12 cellular contexts compared by ENCODE assay signal in genomic region chr1:231937013-231937754, GRCh38.
DNase-seq lines count a peak whose midpoint lies in the region; ATAC-seq and TF ChIP-seq lines count a peak whose summit lies in the region.
"Had no signal": no experiment of that assay in that cellular context is flagged by ENCODE, and none has a peak within 500 bp of the region (broad histone marks: within the 10 kb centered on the region; RNA-seq: fewer than 3 reads in every experiment).

No MANE protein-coding gene starts in this region.

- H3K9me3 ChIP-seq in A673 (ENCODE audit: low read depth, low read length, poor library complexity, severe bottlenecking) = peaks cover 4% of the 10 kb centered on the region

- DNase-seq in A673 (ENCODE audit: low spot score) (peak; percentile 90), NCI-H1092 treated with DMSO at 0.1 percent for 48 hours (lab: John Stamatoyannopoulos, UW) (peak; percentile 71), amniotic epithelial cell (ENCODE audit: low read depth) (peak; percentile 68), left colon (peak; percentile 36 to 40), mesendoderm (no peak), AG20443 (ENCODE audit: low spot score) (no peak)
- DNase-seq: activated CD8-positive, alpha-beta memory T cell treated with anti-CD3 and anti-CD28 coated beads for 24 hours; natural killer cell; stimulated activated CD4-positive, alpha-beta T cell treated with anti-CD3 and anti-CD28 coated beads, Interleukin-2, amount 100 ng/mL, for 24 hours; T-helper 17 cell had no signal

- BruUV-seq in A673 (replicated peaks; lab: Mats Ljungman, UMichigan) = no TSS peak

- H3K4me3 ChIP-seq in A673 (ENCODE audit: low read depth, low read length, poor library complexity, severe bottlenecking) (no peak overlapping the region), mesendoderm (ENCODE audit: low read length) (no peak overlapping the region)

- no peak overlapping the region for H3K4ac ChIP-seq in mesendoderm (ENCODE audit: low read depth, low read length)

- no peak overlapping the region for H4K5ac ChIP-seq in mesendoderm (ENCODE audit: low read length)

- H3K27ac ChIP-seq in A673 (ENCODE audit: low read depth, low read length, poor library complexity, severe bottlenecking) (peak overlapping the region; percentile 58), mesendoderm (ENCODE audit: low read depth, low read length) (no peak overlapping the region)

- no peak for TF ChIP-seq CTCF in A673 (conservative IDR thresholded peaks at IDR 0.05; ENCODE audit: low read depth, low read length)

- H3K79me2 ChIP-seq in mesendoderm (ENCODE audit: control insufficient read depth, insufficient read depth, low read length) = no peaks in the 10 kb centered on the region

- peaks cover 68% of the 10 kb centered on the region for H3K4me1 ChIP-seq in A673 (ENCODE audit: insufficient read depth, low read length, poor library complexity, severe bottlenecking)
- H3K4me1 ChIP-seq in mesendoderm (ENCODE audit: control insufficient read depth, low read depth, low read length) = no peaks in the 10 kb centered on the region

- no peaks in the 10 kb centered on the region for H3K36me3 ChIP-seq in A673 (ENCODE audit: insufficient read depth, low read length, poor library complexity, severe bottlenecking)
- H3K36me3 ChIP-seq in mesendoderm (ENCODE audit: control insufficient read depth, insufficient read depth, low read length) = no peaks in the 10 kb centered on the region

- H2AK5ac ChIP-seq in mesendoderm (ENCODE audit: low read length) = no peak overlapping the region

- WGBS in mesendoderm (ENCODE audit: extremely low coverage, insufficient coverage, low lambda C conversion rate) = no CpG with 5 or more reads among the region's 8 CpGs

- no peak overlapping the region for H3K23ac ChIP-seq in mesendoderm (ENCODE audit: low read length)

- no peak overlapping the region for H2BK120ac ChIP-seq in mesendoderm (ENCODE audit: low read depth, low read length)

- no peak overlapping the region for H3K56ac ChIP-seq in mesendoderm (ENCODE audit: low read length)

- H4K8ac ChIP-seq in mesendoderm (ENCODE audit: low read depth, low read length) = no peak overlapping the region

- H3K9ac ChIP-seq in mesendoderm (ENCODE audit: low read length) = no peak overlapping the region

- CTCF ChIA-PET in A673 (lab: Charles Lee) = no interaction called here

- no peak overlapping the region for H2BK5ac ChIP-seq in mesendoderm (ENCODE audit: low read length)

- intact Hi-C loops in A673 (cut with micrococcal nuclease; ENCODE audit: unreplicated experiment) (no loop called here), left colon (cut with DNase I, micrococcal nuclease) (no loop called here)

- H2BK15ac ChIP-seq in mesendoderm (replicated peaks; ENCODE audit: low read depth) = no peak overlapping the region

- no peak for TF ChIP-seq POLR2A in GM18505 (IDR thresholded peaks at IDR 0.05; ENCODE audit: borderline replicate concordance, extremely low read depth, insufficient read depth, insufficient read length)

- POLR2A ChIA-PET in A673 (lab: Charles Lee; ENCODE audit: low non-redundant PET) = no interaction called here

- H3K27me3 ChIP-seq in A673 (replicated peaks; ENCODE audit: insufficient read depth, low read depth, low read length, poor library complexity) (no peaks in the 10 kb centered on the region), mesendoderm (ENCODE audit: insufficient read depth, low read length, poor library complexity) (no peaks in the 10 kb centered on the region)

- no peak overlapping the region for H3K4me2 ChIP-seq in mesendoderm (ENCODE audit: low read length)

- no peaks in the 10 kb centered on the region for H3K79me1 ChIP-seq in mesendoderm (ENCODE audit: low read length)

- ATAC-seq in left colon = no peak
- no peak for ATAC-seq in GM19452 (IDR thresholded peaks at IDR 0.05; ENCODE audit: unreplicated experiment)
- ATAC-seq in GM18505 (IDR thresholded peaks at IDR 0.05; ENCODE audit: unreplicated experiment) = no peak
- ATAC-seq: natural killer cell, T-helper 17 cell had no signal

- H3K18ac ChIP-seq in mesendoderm (ENCODE audit: low read length) = no peak overlapping the region

Comparison
In these comparisons a context has a peak if more than half of its experiments do, and no peak if none do; other contexts are left out.
1. DNase-seq: peak in A673 (single experiment), NCI-H1092 treated with DMSO at 0.1 percent for 48 hours (single experiment), amniotic epithelial cell (single experiment) and left colon (2 of 2); none in mesendoderm (single experiment) and AG20443 (single experiment).